22 cellular contexts compared by ENCODE assay signal in the genomic region with DNA sequence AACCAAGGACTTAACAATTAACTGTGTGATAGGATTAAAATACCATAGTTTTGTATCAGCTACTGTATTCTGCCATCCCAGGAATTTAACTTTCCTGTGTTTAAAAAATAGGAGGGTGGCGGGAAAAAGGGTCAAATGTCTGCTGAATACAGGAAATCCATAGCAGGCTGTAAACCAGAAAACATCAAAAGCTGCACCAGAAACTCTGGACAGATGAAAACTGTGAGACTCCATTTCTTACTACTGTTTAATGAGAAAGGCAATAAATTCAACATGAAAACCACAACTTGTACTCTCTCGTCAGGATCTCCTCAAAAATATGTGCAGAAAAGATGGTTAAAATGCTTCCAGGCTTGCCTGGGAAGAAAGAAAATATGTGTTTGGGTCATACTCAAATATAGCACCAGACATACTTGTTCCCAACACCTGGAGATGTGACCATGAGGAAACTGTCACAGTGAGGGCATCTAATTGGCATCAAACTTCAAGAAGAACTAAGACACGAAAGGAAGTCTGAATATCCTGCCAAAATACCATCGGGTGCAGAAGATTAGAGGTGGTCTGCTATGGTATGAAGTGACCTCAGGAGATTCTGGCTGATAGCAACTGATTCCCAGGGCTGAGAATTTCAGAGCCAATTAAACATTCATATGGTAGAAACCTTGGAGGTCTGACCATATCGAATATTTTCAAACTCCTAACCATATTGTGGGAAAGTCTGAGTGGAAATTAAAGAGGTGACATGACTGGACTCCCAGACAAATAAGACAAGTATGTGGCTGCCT.
DNase-seq lines count a peak whose midpoint lies in the region; ATAC-seq and TF ChIP-seq lines count a peak whose summit lies in the region.
"Had no signal": no experiment of that assay in that cellular context is flagged by ENCODE, and none has a peak within 500 bp of the region (broad histone marks: within the 10 kb centered on the region; RNA-seq: fewer than 3 reads in every experiment).

No MANE protein-coding gene starts in this region.

- H3K4me2 ChIP-seq in HCT116 (ENCODE audit: low read length) = no peak overlapping the region

- intact Hi-C loops in HCT116 (cut with micrococcal nuclease) = no loop called here

- peak overlapping the region; percentile 7 for H2AFZ ChIP-seq in HCT116 (ENCODE audit: low read depth, low read length, poor library complexity, severe bottlenecking)

- ATAC-seq in HCT116 = no peak
- ATAC-seq: activated CD4-positive, CD25-positive, alpha-beta regulatory T cell treated with anti-CD3 and anti-CD28 coated beads, Interleukin-2, amount 50 U/mL, for 24 hours; CD8-positive, alpha-beta T cell; Panc1 had no signal

- no peak overlapping the region for H3K27ac ChIP-seq in HCT116 (ENCODE audit: low read depth, low read length)
- H3K27ac ChIP-seq: esophagus squamous epithelium, neutrophil, right atrium auricular region had no signal

- H3K9me3 ChIP-seq in HCT116 (ENCODE audit: control insufficient read depth in 1 of 2, insufficient read depth in 1 of 2, low read depth in 1 of 2, low read length in 2 of 2) = no peaks in the 10 kb centered on the region
- H3K9me3 ChIP-seq: esophagus squamous epithelium, neutrophil, right atrium auricular region had no signal

- no peaks in the 10 kb centered on the region for H3K36me3 ChIP-seq in HCT116 (ENCODE audit: control insufficient read depth in 1 of 2, insufficient read depth in 2 of 2, low read length in 2 of 2)
- H3K36me3 ChIP-seq: esophagus squamous epithelium, neutrophil, right atrium auricular region had no signal

- CTCF ChIA-PET in AG04449 (lab: Yijun Ruan, JAX) (interaction anchor here (0.8 to 1.7 kb wide), 3 partner anchors 23 to 568 kb away, joined by 3 to 6 read pairs (median 4); no protein-coding TSS in a partner anchor), HCT116 (lab: Charles Lee) (no interaction called here)

- TF ChIP-seq POLR2A in HCT116 (IDR thresholded peaks at IDR 0.05; ENCODE audit: borderline replicate concordance, extremely low read depth, insufficient read depth, insufficient read length) (no peak), erythroblast (IDR thresholded peaks at IDR 0.05; ENCODE audit: low read length) (no peak)

- RAD21 ChIA-PET in HCT116 (lab: Charles Lee; ENCODE audit: low non-redundant PET in 1 of 2, low total read pairs in 2 of 2, uncharacterized antibody in 2 of 2, unreplicated experiment in 2 of 2) = no interaction called here

- POLR2A ChIA-PET in AG04449 (lab: Yijun Ruan, JAX) (interaction anchor here (0.5 kb wide), 1 partner anchor 34 kb away, joined by 4 read pairs; no protein-coding TSS in a partner anchor), HCT116 (lab: Charles Lee) (no interaction called here)

- peaks cover 0 to 12% of the 10 kb centered on the region in 2 experiments; a peak in 2 of 4 replicates for H3K4me1 ChIP-seq in HCT116 (ENCODE audit: control insufficient read depth in 1 of 2, insufficient read depth in 2 of 2, low read length in 2 of 2)

- no peaks in the 10 kb centered on the region for H4K20me1 ChIP-seq in HCT116 (ENCODE audit: insufficient read depth)

- no peak overlapping the region for H3K9ac ChIP-seq in HCT116 (ENCODE audit: low read length)

- no peak for TF ChIP-seq RAD21 in HCT116 (IDR thresholded peaks at IDR 0.05; ENCODE audit: low read depth)

- TF ChIP-seq CTCF in AG04449 (IDR thresholded peaks at IDR 0.05; ENCODE audit: insufficient read depth, low read length, missing control alignments) = no peak
- TF ChIP-seq CTCF in HCT116 (IDR thresholded peaks at IDR 0.05 in 2 of 3, conservative IDR thresholded peaks at IDR 0.05 in 1 of 3; ENCODE audit: borderline replicate concordance in 1 of 3, insufficient read depth in 1 of 3, low read depth in 2 of 3, low read length in 2 of 3) = no peak
- TF ChIP-seq CTCF in fibroblast of villous mesenchyme (IDR thresholded peaks at IDR 0.05; ENCODE audit: insufficient read depth, low read depth, low read length) = no peak

- peak; percentile 84 for DNase-seq in AG04449 (ENCODE audit: low read depth, low spot score)
- DNase-seq in HCT116 (ENCODE audit: low read depth, low spot score) = no peak
- peak; percentile 55 for DNase-seq in amniotic epithelial cell (ENCODE audit: low read depth)
- DNase-seq in fibroblast of villous mesenchyme (ENCODE audit: low read depth) = peak; percentile 53
- no peak for DNase-seq in retina
- DNase-seq in erythroblast (lab: John Stamatoyannopoulos, UW) = no peak
- DNase-seq in HCEC 1CT = no peak
- DNase-seq in DMS153 (lab: John Stamatoyannopoulos, UW) = no peak
- DNase-seq: activated CD8-positive, alpha-beta memory T cell treated with anti-CD3 and anti-CD28 coated beads for 24 hours; activated naive CD8-positive, alpha-beta T cell treated with anti-CD3 and anti-CD28 coated beads for 36 hours; CD8-positive, alpha-beta T cell; DMS79; esophagus squamous epithelium; midbrain; NCI-H1694; NCI-H2227 treated with DMSO at 0.1 percent for 48 hours; stimulated activated CD4-positive, alpha-beta T cell treated with anti-CD3 and anti-CD28 coated beads, Interleukin-15, amount 100 ng/mL, for 24 hours; T-helper 9 cell had no signal

- H3K4me3 ChIP-seq in AG04449 (ENCODE audit: low read depth, low read length) (no peak overlapping the region), HCT116 (replicated peaks in 1 of 2; ENCODE audit: low read depth in 1 of 2, low read length in 2 of 2) (no peak overlapping the region), fibroblast of villous mesenchyme (ENCODE audit: low read depth, low read length) (no peak overlapping the region)
- H3K4me3 ChIP-seq: esophagus squamous epithelium, right atrium auricular region had no signal

- H3K79me2 ChIP-seq in HCT116 (ENCODE audit: insufficient read depth, low read length) = no peaks in the 10 kb centered on the region

- BruUV-seq in HCT116 (replicated peaks; lab: Mats Ljungman, UMichigan) = no TSS peak

- H3K9me2 ChIP-seq in HCT116 (ENCODE audit: insufficient read depth) = no peaks in the 10 kb centered on the region

- no peaks in the 10 kb centered on the region for H3K27me3 ChIP-seq in HCT116 (ENCODE audit: insufficient read depth, low read length)
- H3K27me3 ChIP-seq: esophagus squamous epithelium, neutrophil, right atrium auricular region had no signal

TF ChIP-seq in HCT116, 20 proteins besides CTCF, POLR2A, EP300 and RAD21:
- TF ChIP-seq ZNF274 (IDR thresholded peaks at IDR 0.05; ENCODE audit: low read depth, low read length) = no peak
- no peak for TF ChIP-seq POLR2AphosphoS5 (IDR thresholded peaks at IDR 0.05; ENCODE audit: low read depth, low read length)
- TF ChIP-seq ELF1 (IDR thresholded peaks at IDR 0.05; ENCODE audit: borderline replicate concordance, low read depth) = no peak
- no peak for TF ChIP-seq SRF (IDR thresholded peaks at IDR 0.05; ENCODE audit: low read depth)
- TF ChIP-seq SP1 (IDR thresholded peaks at IDR 0.05; ENCODE audit: low read depth) = no peak
- no peak for TF ChIP-seq CBX3 (IDR thresholded peaks at IDR 0.05; ENCODE audit: low read depth)
- no peak for TF ChIP-seq CEBPB (IDR thresholded peaks at IDR 0.05; ENCODE audit: low read depth)
- TF ChIP-seq, protein P1, sequence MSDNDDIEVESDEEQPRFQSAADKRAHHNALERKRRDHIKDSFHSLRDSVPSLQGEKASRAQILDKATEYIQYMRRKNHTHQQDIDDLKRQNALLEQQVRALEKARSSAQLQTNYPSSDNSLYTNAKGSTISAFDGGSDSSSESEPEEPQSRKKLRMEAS (IDR thresholded peaks at IDR 0.05) = no peak
- TF ChIP-seq EZH2phosphoT487 (IDR thresholded peaks at IDR 0.05; ENCODE audit: borderline replicate concordance) = no peak
- TF ChIP-seq JUND (IDR thresholded peaks at IDR 0.05) = no peak
- TF ChIP-seq TCF7L2 (IDR thresholded peaks at IDR 0.05; ENCODE audit: borderline replicate concordance, extremely low read depth, insufficient read depth, insufficient read length) = no peak
- TF ChIP-seq ZFX (IDR thresholded peaks at IDR 0.05) = no peak
- no peak for TF ChIP-seq EZH2 (IDR thresholded peaks at IDR 0.05)
- TF ChIP-seq, protein P2, sequence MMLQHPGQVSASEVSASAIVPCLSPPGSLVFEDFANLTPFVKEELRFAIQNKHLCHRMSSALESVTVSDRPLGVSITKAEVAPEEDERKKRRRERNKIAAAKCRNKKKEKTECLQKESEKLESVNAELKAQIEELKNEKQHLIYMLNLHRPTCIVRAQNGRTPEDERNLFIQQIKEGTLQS (IDR thresholded peaks at IDR 0.05) = no peak
- TF ChIP-seq FOSL1 (IDR thresholded peaks at IDR 0.05; ENCODE audit: low read depth) = no peak
- TF ChIP-seq EGR1 (IDR thresholded peaks at IDR 0.05; ENCODE audit: low read depth) = no peak

Comparison
In these comparisons a context has a peak if more than half of its experiments do, and no peak if none do; other contexts are left out.
1. DNase-seq: peak in AG04449 (single experiment), amniotic epithelial cell (single experiment) and fibroblast of villous mesenchyme (single experiment); none in HCT116 (single experiment), retina (single experiment), erythroblast (0 of 2), HCEC 1CT (single experiment) and DMS153 (single experiment).